ENCODE assay signal across 29 cellular contexts in the genomic region with DNA sequence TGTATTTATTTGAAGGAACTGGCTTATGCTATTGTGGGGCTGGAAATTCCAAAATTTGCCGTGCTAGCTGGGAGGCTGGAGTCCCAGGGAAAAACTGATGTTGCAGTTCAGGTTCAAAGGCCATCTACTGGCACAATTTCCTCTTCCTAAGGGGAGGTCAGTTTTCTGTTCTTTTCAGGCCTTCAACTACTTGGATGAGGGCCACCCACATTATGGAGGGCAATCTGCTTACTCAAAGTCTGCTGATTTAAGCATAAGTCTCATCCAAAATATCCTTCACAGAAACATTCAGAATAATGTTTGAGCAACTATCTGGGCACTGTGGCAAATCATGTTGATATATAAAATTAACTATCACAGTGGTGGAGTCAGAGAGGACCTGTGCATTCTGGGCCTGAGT. TPM values are rescaled to one million over a fixed set of nuclear protein-coding genes. Genes with fewer than 3 reads are reported as not detected.
"Had no signal": no experiment of that assay in that cellular context is flagged by ENCODE, and none has a peak within 500 bp of the region (broad histone marks: within the 10 kb centered on the region; RNA-seq: fewer than 3 reads in every experiment).

No MANE protein-coding gene starts in this region.

- H3K9me3 Mint-ChIP-seq: neural progenitor cell, type B pancreatic cell had no signal

- H3K9ac ChIP-seq: neural progenitor cell, parathyroid adenoma had no signal

- DNase-seq: naive thymus-derived CD4-positive, alpha-beta T cell; natural killer cell; occipital lobe; ovary; posterior cingulate gyrus; psoas muscle; right cardiac atrium; right lobe of liver; sigmoid colon; small intestine; stimulated activated CD4-positive, alpha-beta T cell treated with anti-CD3 and anti-CD28 coated beads, Interleukin-15, amount 100 ng/mL, for 24 hours; stimulated activated CD4-positive, alpha-beta T cell treated with anti-CD3 and anti-CD28 coated beads, Interleukin-2, amount 100 ng/mL, for 24 hours; stimulated activated CD4-positive, alpha-beta T cell treated with anti-CD3 and anti-CD28 coated beads, Interleukin-2, amount 100 ng/mL, for 48 hours; stimulated activated CD4-positive, alpha-beta T cell treated with anti-CD3 and anti-CD28 coated beads, Interleukin-4, amount 100 ng/mL, for 24 hours; stimulated activated naive B cell treated with anti-CD40 and anti-IgM and Interleukin-4, amounts not matched to agents 10 μg/mL and 1 μg/mL and 100 μg/mL, for 72 hours; stimulated activated naive CD4-positive, alpha-beta T cell treated with Interleukin-2 at 50 U/mL for 16 hours; stomach; substantia nigra; testis; tibial artery; transverse colon had no signal

- H3K27ac Mint-ChIP-seq: natural killer cell; neural progenitor cell; progenitor cell of endocrine pancreas; stimulated activated effector memory CD8-positive, alpha-beta T cell treated with anti-CD3 and anti-CD28 coated beads, Interleukin-12 subunit alpha, Interleukin-12 subunit beta, amount 100 ng/mL, for 72 hours; stimulated activated naive B cell treated with anti-CD40 and anti-IgM and Interleukin-4, amounts not matched to agents 10 μg/mL and 1 μg/mL and 100 μg/mL, for 72 hours; stimulated activated naive CD8-positive, alpha-beta T cell treated with anti-CD3 and anti-CD28 coated beads, Interleukin-15, Interleukin-2, amounts not matched to agents 100 ng/mL and 50 ng/mL, for 24 hours; type B pancreatic cell had no signal

- H3K4me3 ChIP-seq: neural progenitor cell, ovary, psoas muscle, right lobe of liver, sigmoid colon, stomach, suprapubic skin, testis, tibial artery, transverse colon had no signal

- ATAC-seq: naive thymus-derived CD4-positive, alpha-beta T cell; natural killer cell; psoas muscle; right cardiac atrium; right lobe of liver; stimulated activated effector memory CD8-positive, alpha-beta T cell treated with anti-CD3 and anti-CD28 coated beads, Interleukin-12 subunit alpha, Interleukin-12 subunit beta, amount 100 ng/mL, for 72 hours; stimulated activated naive B cell treated with anti-CD40 and anti-IgM and Interleukin-4, amounts not matched to agents 10 μg/mL and 1 μg/mL and 100 μg/mL, for 72 hours had no signal

- H3K27ac ChIP-seq: neural progenitor cell, ovary, parathyroid adenoma, psoas muscle, right lobe of liver, sigmoid colon, stomach, testis, tibial artery, transverse colon had no signal

- H3K36me3 ChIP-seq: neural progenitor cell, ovary, right lobe of liver, sigmoid colon, stomach, suprapubic skin, tibial artery, transverse colon had no signal

- H3K4me1 ChIP-seq: neural progenitor cell, parathyroid adenoma, psoas muscle, sigmoid colon, stomach, testis, tibial artery, transverse colon had no signal

- H3K9me3 ChIP-seq: ovary, psoas muscle, right lobe of liver, sigmoid colon, stomach, suprapubic skin, testis, tibial artery, transverse colon had no signal

- H3K4me1 Mint-ChIP-seq: naive thymus-derived CD4-positive, alpha-beta T cell; natural killer cell; nephron; stimulated activated effector memory CD8-positive, alpha-beta T cell treated with anti-CD3 and anti-CD28 coated beads, Interleukin-12 subunit alpha, Interleukin-12 subunit beta, amount 100 ng/mL, for 72 hours; stimulated activated naive B cell treated with anti-CD40 and anti-IgM and Interleukin-4, amounts not matched to agents 10 μg/mL and 1 μg/mL and 100 μg/mL, for 72 hours had no signal

- H3K4me2 ChIP-seq: neural progenitor cell had no signal

- H3K27me3 ChIP-seq: neural progenitor cell, ovary, right lobe of liver, sigmoid colon, stomach, suprapubic skin, testis, tibial artery, transverse colon had no signal

- H3K27me3 Mint-ChIP-seq: stimulated activated naive B cell treated with anti-CD40 and anti-IgM and Interleukin-4, amounts not matched to agents 10 μg/mL and 1 μg/mL and 100 μg/mL, for 72 hours; type B pancreatic cell had no signal

- H3K36me3 Mint-ChIP-seq: neural progenitor cell; stimulated activated effector memory CD8-positive, alpha-beta T cell treated with anti-CD3 and anti-CD28 coated beads, Interleukin-12 subunit alpha, Interleukin-12 subunit beta, amount 100 ng/mL, for 72 hours; stimulated activated naive B cell treated with anti-CD40 and anti-IgM and Interleukin-4, amounts not matched to agents 10 μg/mL and 1 μg/mL and 100 μg/mL, for 72 hours; type B pancreatic cell had no signal

- H3K4me3 Mint-ChIP-seq: naive thymus-derived CD4-positive, alpha-beta T cell; natural killer cell; nephron; neural progenitor cell; stimulated activated effector memory CD8-positive, alpha-beta T cell treated with anti-CD3 and anti-CD28 coated beads, Interleukin-12 subunit alpha, Interleukin-12 subunit beta, amount 100 ng/mL, for 72 hours; stimulated activated naive B cell treated with anti-CD40 and anti-IgM and Interleukin-4, amounts not matched to agents 10 μg/mL and 1 μg/mL and 100 μg/mL, for 72 hours; stimulated activated naive CD8-positive, alpha-beta T cell treated with anti-CD3 and anti-CD28 coated beads, Interleukin-15, Interleukin-2, amounts not matched to agents 100 ng/mL and 50 ng/mL, for 24 hours; type B pancreatic cell had no signal

- H2AFZ ChIP-seq: neural progenitor cell, parathyroid adenoma had no signal

RNA-seq across cellular contexts. Expression of a gene that starts 21.2 kb away (rescaled TPM):
- total RNA-seq: naive thymus-derived CD4-positive, alpha-beta T cell; natural killer cell; progenitor cell of endocrine pancreas had no signal
- polyA plus RNA-seq: naive thymus-derived CD4-positive, alpha-beta T cell had no signal
